Comparison of ENCODE assay signal across 10 cellular contexts in the genomic region with DNA sequence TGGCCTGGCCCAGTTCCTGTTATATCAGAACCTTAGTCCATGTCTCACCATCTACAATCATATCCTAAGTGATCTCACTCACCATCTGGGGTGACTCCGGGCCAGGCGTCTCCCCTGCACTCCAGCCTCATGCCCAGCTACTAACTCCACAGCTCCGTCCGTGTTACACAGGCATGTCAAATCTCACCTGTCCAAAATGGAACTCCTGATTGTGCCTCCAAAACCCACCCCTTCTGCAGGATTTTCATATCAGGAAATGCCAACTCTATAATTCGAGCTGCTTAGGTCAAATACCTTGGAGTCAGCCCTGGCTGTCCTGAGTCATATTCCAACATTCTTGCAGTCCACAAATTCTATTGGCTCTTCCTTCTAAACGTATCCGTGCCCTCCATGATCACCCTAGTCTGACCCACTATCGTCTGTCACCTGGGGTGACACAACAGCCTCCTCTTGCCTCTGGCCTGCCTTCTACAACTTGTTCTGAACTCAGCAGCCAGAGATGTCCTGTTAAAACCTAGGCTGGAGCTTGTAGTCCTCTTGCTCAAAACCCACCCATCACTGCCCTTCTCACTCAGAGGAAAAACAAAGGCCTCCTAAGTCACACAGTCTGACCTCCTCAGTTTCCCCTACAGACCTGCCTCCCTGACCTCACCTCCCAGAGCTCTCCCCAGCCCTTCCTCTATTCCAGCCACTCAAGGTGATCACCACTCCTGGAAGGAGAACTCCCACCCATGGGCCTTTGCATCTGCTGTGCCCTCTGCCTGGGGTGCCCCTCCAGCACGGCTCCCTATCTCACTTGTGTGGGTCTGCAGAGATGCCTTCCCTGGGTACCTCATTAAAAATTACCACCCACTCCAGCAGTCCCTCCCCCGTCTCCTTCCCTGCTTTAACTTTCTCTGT.
A peak's percentile ranks its signal among the peaks of the same experiment; 100 is the strongest.
DNase-seq lines count a peak whose midpoint lies in the region.
"Had no signal": no experiment of that assay in that cellular context is flagged by ENCODE, and none has a peak within 500 bp of the region (broad histone marks: within the 10 kb centered on the region; RNA-seq: fewer than 3 reads in every experiment).

No MANE protein-coding gene starts in this region.

- no peaks in the 10 kb centered on the region for H3K27me3 ChIP-seq in mesenchymal stem cell (ENCODE audit: control insufficient read depth in 1 of 2, insufficient read depth in 1 of 2, low read length in 2 of 2)

- no peaks in the 10 kb centered on the region for H3K9me3 ChIP-seq in mesenchymal stem cell (ENCODE audit: control insufficient read depth, low read length)

- H2BK5ac ChIP-seq in mesenchymal stem cell (ENCODE audit: low read depth, low read length, poor library complexity, severe bottlenecking), result no peak overlapping the region

- WGBS in mesenchymal stem cell, result 43% methylated on average over 10 of the region's 10 CpGs

- H3K4me3 Mint-ChIP-seq in activated T-cell treated with anti-CD3 and anti-CD28 coated beads, Interleukin-2, amount 50 U/mL, for 24 hours, result no peak overlapping the region

- H3K27ac ChIP-seq in cingulate gyrus (ENCODE audit: low read depth, low read length) (peak overlapping the region; percentile 92), mesenchymal stem cell (ENCODE audit: low read length, poor library complexity, severe bottlenecking) (peak overlapping the region; percentile 86)

- peak overlapping the region in 1 of 2 experiments; percentile 5 for H3K4me3 ChIP-seq in mesenchymal stem cell (ENCODE audit: insufficient read depth in 1 of 2, low read depth in 1 of 2, low read length in 2 of 2)

- peaks cover 24% of the 10 kb centered on the region for H3K4me1 ChIP-seq in mesenchymal stem cell (ENCODE audit: control insufficient read depth, insufficient read depth, low read depth, low read length)

- H2AK5ac ChIP-seq in mesenchymal stem cell (ENCODE audit: low read length, severe bottlenecking), result peak overlapping the region; percentile 69

- H3K27me3 Mint-ChIP-seq in activated T-cell treated with anti-CD3 and anti-CD28 coated beads, Interleukin-2, amount 50 U/mL, for 24 hours, result peaks cover 49% of the 10 kb centered on the region

- H3K4me2 ChIP-seq in mesenchymal stem cell (ENCODE audit: low read length, poor library complexity, severe bottlenecking), result no peak overlapping the region

- no peak overlapping the region for H3K27ac Mint-ChIP-seq in activated T-cell treated with anti-CD3 and anti-CD28 coated beads, Interleukin-2, amount 50 U/mL, for 24 hours

- H2BK15ac ChIP-seq in mesenchymal stem cell (ENCODE audit: low read depth, poor library complexity, severe bottlenecking), result no peak overlapping the region

- peaks cover 14% of the 10 kb centered on the region for H3K4me1 Mint-ChIP-seq in activated T-cell treated with anti-CD3 and anti-CD28 coated beads, Interleukin-2, amount 50 U/mL, for 24 hours (ENCODE audit: low read depth)

- no peaks in the 10 kb centered on the region for H3K36me3 Mint-ChIP-seq in activated T-cell treated with anti-CD3 and anti-CD28 coated beads, Interleukin-2, amount 50 U/mL, for 24 hours (ENCODE audit: low read depth)

- H2BK120ac ChIP-seq in mesenchymal stem cell (ENCODE audit: low read depth, low read length), result peak overlapping the region; percentile 11

- DNase-seq in ACHN (peak; percentile 83), M059J (ENCODE audit: low read depth) (peak; percentile 96), mesenchymal stem cell (peak; percentile 48), dedifferentiated amniotic fluid mesenchymal stem cell (ENCODE audit: extremely low spot score) (no peak), NCI-H774 (lab: John Stamatoyannopoulos, UW) (no peak), COR-L47 (lab: John Stamatoyannopoulos, UW) (no peak)
- DNase-seq in activated T-cell treated with anti-CD3 and anti-CD28 coated beads, Interleukin-2, amount 50 U/mL, for 24 hours, result no peak
- DNase-seq: AML-193; stimulated activated CD4-positive, alpha-beta T cell treated with anti-CD3 and anti-CD28 coated beads, Interleukin-4, amount 100 ng/mL, for 4 hours had no signal

- H3K9ac ChIP-seq in mesenchymal stem cell (ENCODE audit: low read length), result peak overlapping the region; percentile 13

- H3K18ac ChIP-seq in mesenchymal stem cell (ENCODE audit: low read depth in 1 of 2, low read length in 2 of 2), result peak overlapping the region in 1 of 2 experiments; percentile 52

- no peaks in the 10 kb centered on the region for H3K79me1 ChIP-seq in mesenchymal stem cell (replicated peaks; ENCODE audit: low read length, poor library complexity, severe bottlenecking)

- peak overlapping the region in 1 of 2 experiments; percentile 65 for H3K4ac ChIP-seq in mesenchymal stem cell (ENCODE audit: low read depth in 1 of 2, low read length in 2 of 2)

- H3K9me3 Mint-ChIP-seq in activated T-cell treated with anti-CD3 and anti-CD28 coated beads, Interleukin-2, amount 50 U/mL, for 24 hours, result no peaks in the 10 kb centered on the region

- no peak overlapping the region for H2AFZ ChIP-seq in mesenchymal stem cell (ENCODE audit: low read depth, low read length)

- peak overlapping the region; percentile 45 for H4K91ac ChIP-seq in mesenchymal stem cell (ENCODE audit: low read length)

- no peaks in the 10 kb centered on the region for H3K36me3 ChIP-seq in mesenchymal stem cell (ENCODE audit: control insufficient read depth in 1 of 2, insufficient read depth in 2 of 2, low read depth in 1 of 2, low read length in 2 of 2)

- no peak overlapping the region for H3K23ac ChIP-seq in mesenchymal stem cell (ENCODE audit: low read length in 2 of 2)

- peak overlapping the region in 1 of 2 experiments; percentile 85 for H2BK12ac ChIP-seq in mesenchymal stem cell (ENCODE audit: low read length in 2 of 2)

- H3K14ac ChIP-seq in mesenchymal stem cell (ENCODE audit: low read length in 2 of 2), result no peak overlapping the region

- in situ Hi-C loops in ACHN (cut with HindIII; ENCODE audit: low pct_ligation_motif_present, low pct_unique_long_range_greater_than_20kb, low sequenced_read_pairs), result no loop called here

- H4K8ac ChIP-seq in mesenchymal stem cell (ENCODE audit: low read length), result peak overlapping the region; percentile 70

Comparison
In these comparisons a context has a peak if more than half of its experiments do, and no peak if none do; other contexts are left out.
1. DNase-seq: peak in ACHN (single experiment), M059J (single experiment) and mesenchymal stem cell (single experiment); none in dedifferentiated amniotic fluid mesenchymal stem cell (single experiment), NCI-H774 (single experiment), activated T-cell treated with anti-CD3 and anti-CD28 coated beads, Interleukin-2, amount 50 U/mL, for 24 hours (single experiment) and COR-L47 (single experiment).